Comparison of ENCODE assay signal across 17 cellular contexts in genomic region chr16:79175286-79176057, GRCh38.
"Had no signal": no experiment of that assay in that cellular context is flagged by ENCODE, and none has a peak within 500 bp of the region (broad histone marks: within the 10 kb centered on the region; RNA-seq: fewer than 3 reads in every experiment).

No MANE protein-coding gene starts in this region.

- H3K79me2 ChIP-seq: hepatocyte had no signal

- H3K4me2 ChIP-seq: hepatocyte had no signal

- FAIRE-seq: islet of Langerhans, urothelium cell line had no signal

- ATAC-seq: activated CD4-positive, CD25-positive, alpha-beta regulatory T cell treated with anti-CD3 and anti-CD28 coated beads, Interleukin-2, amount 50 U/mL, for 24 hours; effector memory CD8-positive, alpha-beta T cell; left lobe of liver; stimulated activated naive CD8-positive, alpha-beta T cell treated with anti-CD3 and anti-CD28 coated beads, Interleukin-15, Interleukin-2, amounts not matched to agents 100 U/mL and 50 U/mL, for 24 hours had no signal

- H3K27me3 ChIP-seq: hepatocyte, right atrium auricular region, tibial artery had no signal

- DNase-seq: activated gamma-delta T cell treated with Interleukin-2 at 50 U/mL for 16 hours; activated naive CD8-positive, alpha-beta T cell treated with anti-CD3 and anti-CD28 coated beads for 36 hours; amniotic stem cell; caudate nucleus; effector memory CD8-positive, alpha-beta T cell; stimulated activated CD4-positive, alpha-beta T cell treated with anti-CD3 and anti-CD28 coated beads, Interleukin-2, amount 100 ng/mL, for 24 hours; stimulated activated naive CD8-positive, alpha-beta T cell treated with anti-CD3 and anti-CD28 coated beads, Interleukin-15, Interleukin-2, amounts not matched to agents 100 U/mL and 50 U/mL, for 24 hours; substantia nigra; tibial artery had no signal

- H3K36me3 ChIP-seq: prostate gland, right atrium auricular region, tibial artery had no signal

- H3K4me1 ChIP-seq: prostate gland, right atrium auricular region had no signal

- H2AFZ ChIP-seq: hepatocyte had no signal

- H3K4me3 ChIP-seq: hepatocyte, lung, prostate gland, right atrium auricular region, tibial artery had no signal

- H3K9me3 ChIP-seq: prostate gland had no signal

- H3K27ac ChIP-seq: hepatocyte, prostate gland, right atrium auricular region, tibial artery had no signal
